ENCODE assay signal across 8 cellular contexts in the genomic region with DNA sequence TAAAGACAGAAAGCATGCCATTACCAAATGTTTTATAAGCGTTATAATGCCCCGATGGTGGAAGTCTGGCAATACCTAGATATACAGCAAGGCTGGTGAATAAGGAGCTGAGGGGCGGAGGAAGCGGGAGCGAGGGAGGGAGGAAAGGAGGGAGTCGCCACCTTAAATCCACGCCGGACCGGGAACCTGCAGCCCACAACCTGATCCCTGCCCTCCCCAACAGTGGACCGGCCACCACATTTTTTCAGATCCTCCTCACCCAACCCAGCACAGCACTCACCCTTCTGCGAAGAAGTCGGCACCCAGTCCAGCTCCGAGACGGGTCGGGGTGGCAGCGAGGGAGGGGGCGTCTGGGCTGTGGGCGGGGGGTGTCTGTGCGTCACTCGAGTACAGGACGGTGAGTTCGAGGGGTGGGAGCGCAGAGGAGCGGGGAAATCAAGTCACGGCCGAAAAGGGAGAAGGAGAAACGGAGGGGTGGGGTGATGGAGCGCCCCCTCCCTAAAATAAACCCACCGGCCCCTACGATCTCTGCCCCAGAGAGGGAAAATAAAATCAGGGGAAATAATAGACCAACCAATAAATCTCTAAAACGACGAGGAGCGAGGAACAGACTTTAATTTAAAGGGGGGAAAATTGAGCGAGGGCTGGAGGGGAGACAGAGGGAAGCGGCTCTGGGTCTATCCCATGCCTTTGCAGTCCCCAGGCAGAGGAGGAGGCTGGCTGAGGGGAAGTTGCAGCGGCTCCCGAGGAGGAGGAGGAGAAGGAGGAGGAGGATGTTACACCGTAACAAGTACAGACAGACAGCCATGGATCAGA.
DNase-seq lines count a peak whose midpoint lies in the region; ATAC-seq, FAIRE-seq and TF ChIP-seq lines count a peak whose summit lies in the region.

No MANE protein-coding gene starts in this region.

- H4K20me1 ChIP-seq in GM12878 (ENCODE audit: control insufficient read depth, insufficient read depth): no peaks in the 10 kb centered on the region

- H3K27me3 ChIP-seq in GM12878 (replicated peaks in 1 of 2; ENCODE audit: control insufficient read depth in 2 of 2, insufficient read depth in 2 of 2, low read length in 1 of 2) (no peaks in the 10 kb centered on the region), rectal smooth muscle tissue (ENCODE audit: control insufficient read depth, insufficient read depth, low read length) (no peaks in the 10 kb centered on the region)

- H3K27ac ChIP-seq in GM12878 (ENCODE audit: control insufficient read depth, insufficient read depth) (peak overlapping the region; percentile 92), rectal smooth muscle tissue (ENCODE audit: low read depth, low read length) (peak overlapping the region; percentile 97)

- peak overlapping the region; percentile 87 for H3K4me2 ChIP-seq in GM12878 (ENCODE audit: control insufficient read depth, insufficient read depth)

- ATAC-seq in GM12878 (peak; percentile 5), HG02938 (IDR thresholded peaks at IDR 0.05; ENCODE audit: unreplicated experiment) (no peak)

- FAIRE-seq in GM12878 (lab: Jason Lieb, UNC) (peak; percentile 38), GM12892 (lab: Jason Lieb, UNC) (no peak)

- RAD21 ChIA-PET in GM12878 (lab: Charles Lee; ENCODE audit: unreplicated experiment): interaction anchor here (0.6 to 15.2 kb wide), 38 partner anchors 8 to 535 kb away, joined by 3 to 514 read pairs (median 6); a partner anchor contains a TSS

- peak overlapping the region; percentile 75 for H2AFZ ChIP-seq in GM12878 (ENCODE audit: control insufficient read depth, low read depth, low read length)

- H3K9ac ChIP-seq in GM12878 (ENCODE audit: control insufficient read depth, insufficient read depth, low read length) (peak overlapping the region; percentile 91), rectal smooth muscle tissue (ENCODE audit: low read length) (peak overlapping the region; percentile 98)

- WGBS in GM12878 (ENCODE audit: insufficient coverage, insufficient replicate concordance, low lambda C conversion rate, missing lambda C conversion rate): 0% methylated on average over 31 of the region's 38 CpGs

- no peak for TF ChIP-seq EP300 in GM12878 (IDR thresholded peaks at IDR 0.05; ENCODE audit: borderline replicate concordance in 1 of 2, control insufficient read depth in 1 of 2, low read depth in 2 of 2, low read length in 2 of 2)

- 0 out of 2 replicates have a peak, but pooled peaks have one; percentile 8 for TF ChIP-seq RAD21 in GM12878 (IDR thresholded peaks at IDR 0.05; ENCODE audit: insufficient read depth, low read depth, low read length)

- no peaks in the 10 kb centered on the region for H3K36me3 ChIP-seq in GM12878 (ENCODE audit: control insufficient read depth in 2 of 2, insufficient read depth in 2 of 2, low read length in 1 of 2)
- no peaks in the 10 kb centered on the region for H3K36me3 ChIP-seq in rectal smooth muscle tissue (ENCODE audit: control insufficient read depth, insufficient read depth, low read length)

- in situ Hi-C loops in GM12878 (cut with MboI): no loop called here

- no TSS peak for BruUV-seq in GM12878 (replicated peaks; lab: Mats Ljungman, UMichigan)

- POLR2A ChIA-PET in GM12878 (lab: Charles Lee): interaction anchor here (0.6 to 8.4 kb wide), 31 partner anchors 9 to 225 kb away, joined by 3 to 195 read pairs (median 4); a partner anchor contains a TSS

- SMC1A ChIA-PET in GM12878 (lab: Charles Lee; ENCODE audit: uncharacterized antibody, unreplicated experiment): interaction anchor here (0.9 to 35.8 kb wide), 19 partner anchors 9 to 197 kb away, joined by 3 to 945 read pairs (median 7); a partner anchor contains a TSS

- CTCF ChIA-PET in GM12878 (lab: Yijun Ruan, JAX): interaction anchor here (0.8 to 14.2 kb wide), 26 partner anchors 13 to 227 kb away, joined by 3 to 153 read pairs (median 4); a partner anchor contains a TSS

- H3K4me3 ChIP-seq in GM12878 (peak overlapping the region; percentile 98), rectal smooth muscle tissue (ENCODE audit: low read length) (peak overlapping the region; percentile 99)

- TF ChIP-seq POLR2A in GM12878 (IDR thresholded peaks at IDR 0.05; ENCODE audit: low read depth, low read length): no peak
- no peak for TF ChIP-seq POLR2A in GM12892 (IDR thresholded peaks at IDR 0.05; ENCODE audit: low read depth, low read length)

- peak in 1 of 3 experiments; percentile 11; a peak in 1 of 6 replicates for TF ChIP-seq CTCF in GM12878 (IDR thresholded peaks at IDR 0.05 in 2 of 3, conservative IDR thresholded peaks at IDR 0.05 in 1 of 3; ENCODE audit: control insufficient read depth in 2 of 3, extremely low read depth in 1 of 3, insufficient read depth in 1 of 3, low read depth in 3 of 3, low read length in 3 of 3)

- DNase-seq in A172 (ENCODE audit: low spot score) (peak; percentile 56), H4 (ENCODE audit: low spot score) (peak; percentile 35), T-helper 1 cell (peak; percentile 11 to 32 (median 23)), GM12878 (ENCODE audit: low read depth, low spot score) (no peak), hippocampal formation (lab: John Stamatoyannopoulos, UW) (peak; percentile 40 to 41), GM12892 (ENCODE audit: insufficient read length) (no peak)

- peaks cover 55% of the 10 kb centered on the region for H3K79me2 ChIP-seq in GM12878 (ENCODE audit: control insufficient read depth, insufficient read depth, low read length)

- intact Hi-C loops in GM12878 (cut with micrococcal nuclease; ENCODE audit: unreplicated experiment): loop anchor here (2.0 to 5.0 kb wide), 7 partner anchors 17 to 292 kb away; a partner anchor contains a TSS

- H3K4me1 ChIP-seq in GM12878 (ENCODE audit: control insufficient read depth, insufficient read depth, low read length) (0 out of 2 replicates have a peak, but pooled peaks cover 3% of the 10 kb centered on the region), rectal smooth muscle tissue (ENCODE audit: control insufficient read depth, insufficient read depth, low read length) (peaks cover 14% of the 10 kb centered on the region)

- no peaks in the 10 kb centered on the region for H3K9me3 ChIP-seq in GM12878 (replicated peaks; ENCODE audit: control insufficient read depth, insufficient read depth, low read length)

TF ChIP-seq in GM12878, 131 proteins besides CTCF, POLR2A, EP300 and RAD21 (continues in another document):
- TF ChIP-seq CBX3 (IDR thresholded peaks at IDR 0.05; ENCODE audit: borderline replicate concordance, low read depth) (no peak), NFXL1 (IDR thresholded peaks at IDR 0.05; ENCODE audit: borderline replicate concordance) (no peak), CHD1 (IDR thresholded peaks at IDR 0.05; ENCODE audit: low read depth, low read length) (0 out of 2 replicates have a peak, but pooled peaks have one; percentile 22), EZH2 (IDR thresholded peaks at IDR 0.05; ENCODE audit: borderline replicate concordance, control insufficient read depth, low read depth, low read length) (no peak), MEF2B (IDR thresholded peaks at IDR 0.05; ENCODE audit: partially characterized antibody, poor library complexity, severe bottlenecking) (peak; percentile 36), IKZF2 (IDR thresholded peaks at IDR 0.05) (0 out of 4 replicates have a peak, but pooled peaks of 1 of the 2 experiments have one; percentile 36), HDAC2 (IDR thresholded peaks at IDR 0.05) (no peak), SMARCA5 (IDR thresholded peaks at IDR 0.05) (peak; percentile 75), HDAC6 (IDR thresholded peaks at IDR 0.05; ENCODE audit: unreplicated experiment) (no peak), SMC3 (IDR thresholded peaks at IDR 0.05; ENCODE audit: borderline replicate concordance, low read length) (0 out of 2 replicates have a peak, but pooled peaks have one; percentile 2)
- TF ChIP-seq, protein P1, sequence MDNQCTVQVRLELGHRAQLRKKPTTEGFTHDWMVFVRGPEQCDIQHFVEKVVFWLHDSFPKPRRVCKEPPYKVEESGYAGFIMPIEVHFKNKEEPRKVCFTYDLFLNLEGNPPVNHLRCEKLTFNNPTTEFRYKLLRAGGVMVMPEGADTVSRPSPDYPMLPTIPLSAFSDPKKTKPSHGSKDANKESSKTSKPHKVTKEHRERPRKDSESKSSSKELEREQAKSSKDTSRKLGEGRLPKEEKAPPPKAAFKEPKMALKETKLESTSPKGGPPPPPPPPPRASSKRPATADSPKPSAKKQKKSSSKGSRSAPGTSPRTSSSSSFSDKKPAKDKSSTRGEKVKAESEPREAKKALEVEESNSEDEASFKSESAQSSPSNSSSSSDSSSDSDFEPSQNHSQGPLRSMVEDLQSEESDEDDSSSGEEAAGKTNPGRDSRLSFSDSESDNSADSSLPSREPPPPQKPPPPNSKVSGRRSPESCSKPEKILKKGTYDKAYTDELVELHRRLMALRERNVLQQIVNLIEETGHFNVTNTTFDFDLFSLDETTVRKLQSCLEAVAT (IDR thresholded peaks at IDR 0.05): peak; percentile 32
- TF ChIP-seq, protein P2, sequence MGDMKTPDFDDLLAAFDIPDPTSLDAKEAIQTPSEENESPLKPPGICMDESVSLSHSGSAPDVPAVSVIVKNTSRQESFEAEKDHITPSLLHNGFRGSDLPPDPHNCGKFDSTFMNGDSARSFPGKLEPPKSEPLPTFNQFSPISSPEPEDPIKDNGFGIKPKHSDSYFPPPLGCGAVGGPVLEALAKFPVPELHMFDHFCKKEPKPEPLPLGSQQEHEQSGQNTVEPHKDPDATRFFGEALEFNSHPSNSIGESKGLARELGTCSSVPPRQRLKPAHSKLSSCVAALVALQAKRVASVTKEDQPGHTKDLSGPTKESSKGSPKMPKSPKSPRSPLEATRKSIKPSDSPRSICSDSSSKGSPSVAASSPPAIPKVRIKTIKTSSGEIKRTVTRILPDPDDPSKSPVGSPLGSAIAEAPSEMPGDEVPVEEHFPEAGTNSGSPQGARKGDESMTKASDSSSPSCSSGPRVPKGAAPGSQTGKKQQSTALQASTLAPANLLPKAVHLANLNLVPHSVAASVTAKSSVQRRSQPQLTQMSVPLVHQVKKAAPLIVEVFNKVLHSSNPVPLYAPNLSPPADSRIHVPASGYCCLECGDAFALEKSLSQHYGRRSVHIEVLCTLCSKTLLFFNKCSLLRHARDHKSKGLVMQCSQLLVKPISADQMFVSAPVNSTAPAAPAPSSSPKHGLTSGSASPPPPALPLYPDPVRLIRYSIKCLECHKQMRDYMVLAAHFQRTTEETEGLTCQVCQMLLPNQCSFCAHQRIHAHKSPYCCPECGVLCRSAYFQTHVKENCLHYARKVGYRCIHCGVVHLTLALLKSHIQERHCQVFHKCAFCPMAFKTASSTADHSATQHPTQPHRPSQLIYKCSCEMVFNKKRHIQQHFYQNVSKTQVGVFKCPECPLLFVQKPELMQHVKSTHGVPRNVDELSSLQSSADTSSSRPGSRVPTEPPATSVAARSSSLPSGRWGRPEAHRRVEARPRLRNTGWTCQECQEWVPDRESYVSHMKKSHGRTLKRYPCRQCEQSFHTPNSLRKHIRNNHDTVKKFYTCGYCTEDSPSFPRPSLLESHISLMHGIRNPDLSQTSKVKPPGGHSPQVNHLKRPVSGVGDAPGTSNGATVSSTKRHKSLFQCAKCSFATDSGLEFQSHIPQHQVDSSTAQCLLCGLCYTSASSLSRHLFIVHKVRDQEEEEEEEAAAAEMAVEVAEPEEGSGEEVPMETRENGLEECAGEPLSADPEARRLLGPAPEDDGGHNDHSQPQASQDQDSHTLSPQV (IDR thresholded peaks at IDR 0.05): no peak

Comparison
In these comparisons a context has a peak if more than half of its experiments do, and no peak if none do; other contexts are left out.
1. DNase-seq: peak in A172 (single experiment), H4 (single experiment), T-helper 1 cell (5 of 5) and hippocampal formation (2 of 2); none in GM12878 (single experiment) and GM12892 (single experiment).